18 cellular contexts compared by ENCODE assay signal in the genomic region with DNA sequence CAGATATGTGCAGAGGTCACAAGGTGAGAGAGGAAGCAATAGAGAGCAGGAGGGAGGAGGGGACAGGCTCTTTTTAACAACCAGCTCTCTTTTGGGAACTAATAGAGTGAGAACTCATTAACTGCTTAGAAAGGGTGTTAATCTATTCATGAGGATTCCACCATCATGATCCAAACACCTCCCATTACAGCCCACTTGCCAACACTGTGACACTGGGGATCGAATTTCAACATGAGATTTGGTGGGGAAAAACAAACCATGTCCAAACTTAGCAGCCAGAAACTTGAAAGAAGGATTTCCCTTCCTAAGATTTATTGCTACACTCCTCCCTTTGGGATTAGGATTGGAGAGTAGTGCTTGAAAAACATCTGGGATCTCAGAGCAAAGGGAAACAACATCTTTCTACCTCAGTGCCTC.
A peak's percentile ranks its signal among the peaks of the same experiment; 100 is the strongest.
DNase-seq lines count a peak whose midpoint lies in the region; ATAC-seq and TF ChIP-seq lines count a peak whose summit lies in the region.
"Had no signal": no experiment of that assay in that cellular context is flagged by ENCODE, and none has a peak within 500 bp of the region (broad histone marks: within the 10 kb centered on the region; RNA-seq: fewer than 3 reads in every experiment).

No MANE protein-coding gene starts in this region.

- H3K4me1 ChIP-seq in endodermal cell (ENCODE audit: control insufficient read depth, insufficient read depth, low read length) (peaks cover 4% of the 10 kb centered on the region), aorta (ENCODE audit: control insufficient read depth in 1 of 2, insufficient read depth in 2 of 2, low read length in 2 of 2) (peaks cover 0 to 2% of the 10 kb centered on the region in 2 donors)
- H3K4me1 ChIP-seq: right lobe of liver had no signal

- H3K4me3 ChIP-seq in endodermal cell (ENCODE audit: low read length) (no peak overlapping the region), aorta (ENCODE audit: low read length in 2 of 2) (no peak overlapping the region)
- H3K4me3 ChIP-seq: right lobe of liver had no signal

- 67% methylated on average over 1 of the region's 1 CpG; no CpG with 5 or more reads in 1 of the 2 experiments for WGBS in endodermal cell (ENCODE audit: insufficient coverage in 1 of 2, insufficient read length in 1 of 2), 2 experiments
- 0 to 4% methylated on average over 1 of the region's 1 CpG for WGBS in aorta, 2 donors

- H3K27me3 ChIP-seq in endodermal cell (ENCODE audit: control insufficient read depth, insufficient read depth, low read length, poor library complexity, severe bottlenecking): peaks cover 29% of the 10 kb centered on the region
- no peaks in the 10 kb centered on the region for H3K27me3 ChIP-seq in aorta (ENCODE audit: control insufficient read depth in 1 of 2, insufficient read depth in 2 of 2, low read length in 1 of 2)
- H3K27me3 ChIP-seq: right lobe of liver had no signal

- intact Hi-C loops in aorta (cut with DNase I): no loop called here

- peak; percentile 66 for DNase-seq in NCI-H2171 treated with DMSO at 0.1 percent for 48 hours (lab: John Stamatoyannopoulos, UW)
- DNase-seq in NCI-H2171 (lab: John Stamatoyannopoulos, UW): no peak
- DNase-seq in endodermal cell: peak; percentile 61
- DNase-seq in kidney tubule cell (ENCODE audit: low spot score): peak; percentile 60
- no peak for DNase-seq in aorta
- no peak for DNase-seq in RPMI8226
- DNase-seq: 8988T; activated CD8-positive, alpha-beta T cell treated with anti-CD3 and anti-CD28 coated beads, Interleukin-2, amount 10 ng/mL, durations not matched to agents 7 days and 5 days; activated effector memory CD4-positive, alpha-beta T cell treated with anti-CD3 and anti-CD28 coated beads, Interleukin-2, amount 50 U/mL, for 16 hours; CD4-positive, alpha-beta memory T cell; effector CD8-positive, alpha-beta T cell; naive thymus-derived CD4-positive, alpha-beta T cell; NCI-H1930; right lobe of liver; stimulated activated naive B cell treated with anti-CD40 and anti-IgM and Interleukin-4, amounts not matched to agents 10 μg/mL and 1 μg/mL and 100 μg/mL, for 72 hours had no signal

- H3K27ac Mint-ChIP-seq in endodermal cell: no peak overlapping the region
- H3K27ac Mint-ChIP-seq: activated CD8-positive, alpha-beta T cell treated with anti-CD3 and anti-CD28 coated beads, Interleukin-2, amount 10 ng/mL, durations not matched to agents 7 days and 5 days; CD4-positive, alpha-beta memory T cell; naive thymus-derived CD4-positive, alpha-beta T cell; stimulated activated naive B cell treated with anti-CD40 and anti-IgM and Interleukin-4, amounts not matched to agents 10 μg/mL and 1 μg/mL and 100 μg/mL, for 72 hours had no signal

- no peak overlapping the region for H3K4me3 Mint-ChIP-seq in endodermal cell
- H3K4me3 Mint-ChIP-seq: activated CD8-positive, alpha-beta T cell treated with anti-CD3 and anti-CD28 coated beads, Interleukin-2, amount 10 ng/mL, durations not matched to agents 7 days and 5 days; brain; CD4-positive, alpha-beta memory T cell; naive thymus-derived CD4-positive, alpha-beta T cell; stimulated activated naive B cell treated with anti-CD40 and anti-IgM and Interleukin-4, amounts not matched to agents 10 μg/mL and 1 μg/mL and 100 μg/mL, for 72 hours had no signal

- no peaks in the 10 kb centered on the region for H3K36me3 ChIP-seq in endodermal cell (ENCODE audit: control insufficient read depth, insufficient read depth, low read length)
- no peaks in the 10 kb centered on the region for H3K36me3 ChIP-seq in aorta (ENCODE audit: control insufficient read depth in 1 of 2, insufficient read depth in 2 of 2, low read length in 1 of 2)
- H3K36me3 ChIP-seq: right lobe of liver had no signal

- no peak overlapping the region for H3K9ac ChIP-seq in endodermal cell (ENCODE audit: extremely low read depth, low read length, poor library complexity, severe bottlenecking)

- H3K36me3 Mint-ChIP-seq in endodermal cell (ENCODE audit: low read depth): no peaks in the 10 kb centered on the region
- H3K36me3 Mint-ChIP-seq: brain; CD4-positive, alpha-beta memory T cell; naive thymus-derived CD4-positive, alpha-beta T cell; stimulated activated naive B cell treated with anti-CD40 and anti-IgM and Interleukin-4, amounts not matched to agents 10 μg/mL and 1 μg/mL and 100 μg/mL, for 72 hours had no signal

- H3K9me3 Mint-ChIP-seq in endodermal cell: no peaks in the 10 kb centered on the region
- H3K9me3 Mint-ChIP-seq: stimulated activated naive B cell treated with anti-CD40 and anti-IgM and Interleukin-4, amounts not matched to agents 10 μg/mL and 1 μg/mL and 100 μg/mL, for 72 hours had no signal

- TF ChIP-seq CTCF in endodermal cell (conservative IDR thresholded peaks at IDR 0.05): no peak

- H3K27ac ChIP-seq in endodermal cell (ENCODE audit: low read depth, low read length) (no peak overlapping the region), aorta (ENCODE audit: low read depth in 1 of 2, low read length in 2 of 2) (peak overlapping the region in 1 of 2 donors; percentile 29)
- H3K27ac ChIP-seq: right lobe of liver had no signal

- ATAC-seq in aorta (ENCODE audit: low FRiP score): peak; percentile 60
- no peak for ATAC-seq in HG02870 (IDR thresholded peaks at IDR 0.05; ENCODE audit: unreplicated experiment)
- ATAC-seq in SK-N-SH treated with all-trans-retinoic acid at 6 μM for 48 hours: no peak
- ATAC-seq: activated CD8-positive, alpha-beta T cell treated with anti-CD3 and anti-CD28 coated beads, Interleukin-2, amount 10 ng/mL, durations not matched to agents 7 days and 5 days; naive thymus-derived CD4-positive, alpha-beta T cell; right lobe of liver; stimulated activated naive B cell treated with anti-CD40 and anti-IgM and Interleukin-4, amounts not matched to agents 10 μg/mL and 1 μg/mL and 100 μg/mL, for 72 hours had no signal

- H3K4me1 Mint-ChIP-seq in endodermal cell: peaks cover 12% of the 10 kb centered on the region
- H3K4me1 Mint-ChIP-seq: CD4-positive, alpha-beta memory T cell; naive thymus-derived CD4-positive, alpha-beta T cell; stimulated activated naive B cell treated with anti-CD40 and anti-IgM and Interleukin-4, amounts not matched to agents 10 μg/mL and 1 μg/mL and 100 μg/mL, for 72 hours had no signal

- peaks cover 54% of the 10 kb centered on the region for H3K27me3 Mint-ChIP-seq in endodermal cell (ENCODE audit: insufficient read depth)
- H3K27me3 Mint-ChIP-seq: brain; CD4-positive, alpha-beta memory T cell; stimulated activated naive B cell treated with anti-CD40 and anti-IgM and Interleukin-4, amounts not matched to agents 10 μg/mL and 1 μg/mL and 100 μg/mL, for 72 hours had no signal

- no peaks in the 10 kb centered on the region for H3K9me3 ChIP-seq in endodermal cell (ENCODE audit: control insufficient read depth, low read length)
- H3K9me3 ChIP-seq in aorta (ENCODE audit: control insufficient read depth, low read length): no peaks in the 10 kb centered on the region
- H3K9me3 ChIP-seq: right lobe of liver had no signal

TF ChIP-seq in SK-N-SH treated with all-trans-retinoic acid at 6 μM for 48 hours, 23 proteins besides CTCF, POLR2A, EP300 and RAD21 (continues in another document):
- TF ChIP-seq GLIS3 (CRISPR knock-in tag; IDR thresholded peaks at IDR 0.05): no peak
- TF ChIP-seq ESRRG (CRISPR knock-in tag; IDR thresholded peaks at IDR 0.05): no peak
- TF ChIP-seq, protein P1, sequence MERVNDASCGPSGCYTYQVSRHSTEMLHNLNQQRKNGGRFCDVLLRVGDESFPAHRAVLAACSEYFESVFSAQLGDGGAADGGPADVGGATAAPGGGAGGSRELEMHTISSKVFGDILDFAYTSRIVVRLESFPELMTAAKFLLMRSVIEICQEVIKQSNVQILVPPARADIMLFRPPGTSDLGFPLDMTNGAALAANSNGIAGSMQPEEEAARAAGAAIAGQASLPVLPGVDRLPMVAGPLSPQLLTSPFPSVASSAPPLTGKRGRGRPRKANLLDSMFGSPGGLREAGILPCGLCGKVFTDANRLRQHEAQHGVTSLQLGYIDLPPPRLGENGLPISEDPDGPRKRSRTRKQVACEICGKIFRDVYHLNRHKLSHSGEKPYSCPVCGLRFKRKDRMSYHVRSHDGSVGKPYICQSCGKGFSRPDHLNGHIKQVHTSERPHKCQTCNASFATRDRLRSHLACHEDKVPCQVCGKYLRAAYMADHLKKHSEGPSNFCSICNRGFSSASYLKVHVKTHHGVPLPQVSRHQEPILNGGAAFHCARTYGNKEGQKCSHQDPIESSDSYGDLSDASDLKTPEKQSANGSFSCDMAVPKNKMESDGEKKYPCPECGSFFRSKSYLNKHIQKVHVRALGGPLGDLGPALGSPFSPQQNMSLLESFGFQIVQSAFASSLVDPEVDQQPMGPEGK (CRISPR knock-in tag; IDR thresholded peaks at IDR 0.05; ENCODE audit: borderline replicate concordance): no peak
- TF ChIP-seq ZFP30 (CRISPR knock-in tag; IDR thresholded peaks at IDR 0.05): no peak
- TF ChIP-seq, protein P2, sequence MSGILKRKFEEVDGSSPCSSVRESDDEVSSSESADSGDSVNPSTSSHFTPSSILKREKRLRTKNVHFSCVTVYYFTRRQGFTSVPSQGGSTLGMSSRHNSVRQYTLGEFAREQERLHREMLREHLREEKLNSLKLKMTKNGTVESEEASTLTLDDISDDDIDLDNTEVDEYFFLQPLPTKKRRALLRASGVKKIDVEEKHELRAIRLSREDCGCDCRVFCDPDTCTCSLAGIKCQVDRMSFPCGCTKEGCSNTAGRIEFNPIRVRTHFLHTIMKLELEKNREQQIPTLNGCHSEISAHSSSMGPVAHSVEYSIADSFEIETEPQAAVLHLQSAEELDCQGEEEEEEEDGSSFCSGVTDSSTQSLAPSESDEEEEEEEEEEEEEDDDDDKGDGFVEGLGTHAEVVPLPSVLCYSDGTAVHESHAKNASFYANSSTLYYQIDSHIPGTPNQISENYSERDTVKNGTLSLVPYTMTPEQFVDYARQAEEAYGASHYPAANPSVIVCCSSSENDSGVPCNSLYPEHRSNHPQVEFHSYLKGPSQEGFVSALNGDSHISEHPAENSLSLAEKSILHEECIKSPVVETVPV (CRISPR knock-in tag; IDR thresholded peaks at IDR 0.05): no peak
- TF ChIP-seq ARNTL (CRISPR knock-in tag; IDR thresholded peaks at IDR 0.05; ENCODE audit: borderline replicate concordance, low read depth): no peak
- no peak for TF ChIP-seq CSDC2 (CRISPR knock-in tag; IDR thresholded peaks at IDR 0.05)
- TF ChIP-seq ZNF565 (CRISPR knock-in tag; conservative IDR thresholded peaks at IDR 0.05; ENCODE audit: low read depth): no peak
- no peak for TF ChIP-seq PPARA (CRISPR knock-in tag; IDR thresholded peaks at IDR 0.05; ENCODE audit: borderline replicate concordance)
- TF ChIP-seq ZFP3 (CRISPR knock-in tag; IDR thresholded peaks at IDR 0.05): no peak
- TF ChIP-seq RARB (CRISPR knock-in tag; IDR thresholded peaks at IDR 0.05): no peak
- no peak for TF ChIP-seq TOX (CRISPR knock-in tag; IDR thresholded peaks at IDR 0.05; ENCODE audit: borderline replicate concordance)

Comparison
In these comparisons a context has a peak if more than half of its experiments do, and no peak if none do; other contexts are left out.
1. DNase-seq: peak in NCI-H2171 treated with DMSO at 0.1 percent for 48 hours (single experiment), endodermal cell (single experiment) and kidney tubule cell (single experiment); none in NCI-H2171 (single experiment), aorta (0 of 2) and RPMI8226 (single experiment).